10 cellular contexts compared by ENCODE assay signal in the genomic region with DNA sequence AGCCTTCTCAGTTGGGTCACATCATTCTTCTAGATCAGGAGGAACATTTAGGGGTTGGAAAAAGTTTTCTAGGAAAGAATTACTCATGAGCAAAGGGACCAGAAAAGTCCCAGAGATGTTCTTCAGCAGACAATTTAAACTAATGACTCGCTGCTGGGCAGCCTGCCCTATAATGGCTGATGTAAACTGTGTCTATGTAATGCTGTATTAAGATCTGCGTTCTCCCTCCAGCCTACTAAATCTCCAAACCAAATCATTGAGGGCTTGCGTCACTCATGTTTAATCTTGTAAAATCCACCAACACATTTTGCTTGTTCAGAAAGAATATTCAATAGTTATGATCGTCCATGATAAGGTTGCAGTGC.
DNase-seq lines count a peak whose midpoint lies in the region; TF ChIP-seq lines count a peak whose summit lies in the region.
"Had no signal": no experiment of that assay in that cellular context is flagged by ENCODE, and none has a peak within 500 bp of the region (broad histone marks: within the 10 kb centered on the region; RNA-seq: fewer than 3 reads in every experiment).

No MANE protein-coding gene starts in this region.

- H3K36me3 ChIP-seq in breast epithelium (no peaks in the 10 kb centered on the region), left ventricle myocardium inferior (no peaks in the 10 kb centered on the region), tibial nerve (peaks cover 0 to 4% (median 0%) of the 10 kb centered on the region in 3 donors)
- H3K36me3 ChIP-seq: ascending aorta had no signal

- H3K27me3 Mint-ChIP-seq in MCF 10A (ENCODE audit: insufficient read depth, unreplicated experiment) = no peaks in the 10 kb centered on the region
- no peaks in the 10 kb centered on the region for H3K27me3 Mint-ChIP-seq in activated T-helper 1 cell treated with anti-CD3 and anti-CD28 coated beads, Interleukin-12 subunit alpha, Interleukin-12 subunit beta, Interleukin-2, Interleukin-4 antibody, amounts not matched to agents 30 ng/mL and 10 ng/mL and 1 ng/mL, durations not matched to agents 14 hours and 24 hours and 36 hours (ENCODE audit: insufficient read depth)

- H3K4me3 Mint-ChIP-seq in MCF 10A (ENCODE audit: unreplicated experiment) = no peak overlapping the region
- peak overlapping the region; percentile 35 for H3K4me3 Mint-ChIP-seq in activated T-helper 1 cell treated with anti-CD3 and anti-CD28 coated beads, Interleukin-12 subunit alpha, Interleukin-12 subunit beta, Interleukin-2, Interleukin-4 antibody, amounts not matched to agents 30 ng/mL and 10 ng/mL and 1 ng/mL, durations not matched to agents 14 hours and 24 hours and 36 hours

- TF ChIP-seq POLR2A in breast epithelium (IDR thresholded peaks at IDR 0.05) = no peak
- no peak for TF ChIP-seq POLR2A in tibial nerve (IDR thresholded peaks at IDR 0.05)

- no peak overlapping the region for H3K27ac Mint-ChIP-seq in MCF 10A (ENCODE audit: low read depth, unreplicated experiment)
- H3K27ac Mint-ChIP-seq in activated T-helper 1 cell treated with anti-CD3 and anti-CD28 coated beads, Interleukin-12 subunit alpha, Interleukin-12 subunit beta, Interleukin-2, Interleukin-4 antibody, amounts not matched to agents 30 ng/mL and 10 ng/mL and 1 ng/mL, durations not matched to agents 14 hours and 24 hours and 36 hours = peak overlapping the region; percentile 99

- H3K4me1 ChIP-seq in breast epithelium = no peaks in the 10 kb centered on the region
- peaks cover 76% of the 10 kb centered on the region for H3K4me1 ChIP-seq in left ventricle myocardium inferior
- H3K4me1 ChIP-seq in tibial nerve = peaks cover 0 to 17% (median 7%) of the 10 kb centered on the region in 4 donors
- H3K4me1 ChIP-seq: ascending aorta had no signal

- BruUV-seq in MCF 10A (replicated peaks; lab: Mats Ljungman, UMichigan) = TSS peak; percentile 53

- WGBS in tibial nerve, 2 donors = 58 to 59% methylated on average over 4 of the region's 4 CpGs

- no peak for TF ChIP-seq CTCF in MCF 10A (IDR thresholded peaks at IDR 0.05; ENCODE audit: unreplicated experiment)
- TF ChIP-seq CTCF in breast epithelium (IDR thresholded peaks at IDR 0.05) = no peak
- TF ChIP-seq CTCF in left ventricle myocardium inferior (IDR thresholded peaks at IDR 0.05; ENCODE audit: borderline replicate concordance) = no peak
- no peak for TF ChIP-seq CTCF in tibial nerve (IDR thresholded peaks at IDR 0.05)
- no peak for TF ChIP-seq CTCF in GM10266 (IDR thresholded peaks at IDR 0.05; ENCODE audit: control insufficient read depth, insufficient read depth, low read depth, missing control alignments)

- DNase-seq in MCF 10A (ENCODE audit: unreplicated experiment) = peak; percentile 47
- no peak for DNase-seq in breast epithelium (ENCODE audit: low spot score in 2 of 2)
- DNase-seq in activated T-helper 1 cell treated with anti-CD3 and anti-CD28 coated beads, Interleukin-12 subunit alpha, Interleukin-12 subunit beta, Interleukin-2, Interleukin-4 antibody, amounts not matched to agents 30 ng/mL and 10 ng/mL and 1 ng/mL, durations not matched to agents 14 hours and 24 hours and 36 hours (ENCODE audit: low spot score) = no peak
- DNase-seq in left ventricle myocardium inferior = peak; percentile 41
- peak; percentile 96 for DNase-seq in stromal cell of bone marrow (ENCODE audit: low read depth)
- DNase-seq in tibial nerve (ENCODE audit: low spot score in 2 of 2) = no peak
- DNase-seq in GM10266 (ENCODE audit: extremely low spot score) = no peak
- DNase-seq in COR-L47 (lab: John Stamatoyannopoulos, UW) = no peak
- DNase-seq: NCI-H524 had no signal

- no peak for TF ChIP-seq EP300 in tibial nerve (IDR thresholded peaks at IDR 0.05)

- H3K27me3 ChIP-seq in breast epithelium (no peaks in the 10 kb centered on the region), left ventricle myocardium inferior (ENCODE audit: low read depth) (no peaks in the 10 kb centered on the region), tibial nerve (no peaks in the 10 kb centered on the region)
- H3K27me3 ChIP-seq: ascending aorta had no signal

- H3K4me1 Mint-ChIP-seq in MCF 10A (ENCODE audit: insufficient read depth, unreplicated experiment) = peaks cover 33% of the 10 kb centered on the region
- peaks cover 87% of the 10 kb centered on the region for H3K4me1 Mint-ChIP-seq in activated T-helper 1 cell treated with anti-CD3 and anti-CD28 coated beads, Interleukin-12 subunit alpha, Interleukin-12 subunit beta, Interleukin-2, Interleukin-4 antibody, amounts not matched to agents 30 ng/mL and 10 ng/mL and 1 ng/mL, durations not matched to agents 14 hours and 24 hours and 36 hours (ENCODE audit: low read depth)

- intact Hi-C loops in MCF 10A (cut with micrococcal nuclease) = no loop called here
- intact Hi-C loops in breast epithelium (cut with DNase I; ENCODE audit: low total_unique reads) = no loop called here
- intact Hi-C loops in activated T-helper 1 cell treated with anti-CD3 and anti-CD28 coated beads, Interleukin-12 subunit alpha, Interleukin-12 subunit beta, Interleukin-2, Interleukin-4 antibody, amounts not matched to agents 30 ng/mL and 10 ng/mL and 1 ng/mL, durations not matched to agents 14 hours and 24 hours and 36 hours (cut with micrococcal nuclease) = loop anchor here (2.0 kb wide), 1 partner anchor 38 kb away; no protein-coding TSS in a partner anchor
- intact Hi-C loops in left ventricle myocardium inferior (cut with micrococcal nuclease) = no loop called here

- CTCF ChIA-PET in MCF 10A (lab: Yijun Ruan, JAX) = no interaction called here

- POLR2A ChIA-PET in MCF 10A (lab: Yijun Ruan, JAX) = interaction anchor here (0.5 kb wide), 1 partner anchor 17 kb away, joined by 3 read pairs; no protein-coding TSS in a partner anchor

- H3K9me3 ChIP-seq in breast epithelium (no peaks in the 10 kb centered on the region), left ventricle myocardium inferior (replicated peaks) (no peaks in the 10 kb centered on the region), tibial nerve (no peaks in the 10 kb centered on the region)
- H3K9me3 ChIP-seq: ascending aorta had no signal

- H3K4me3 ChIP-seq in breast epithelium (no peak overlapping the region), left ventricle myocardium inferior (no peak overlapping the region), tibial nerve (no peak overlapping the region)
- H3K4me3 ChIP-seq: ascending aorta had no signal

- no peak overlapping the region for H3K27ac ChIP-seq in breast epithelium
- peak overlapping the region; percentile 79 for H3K27ac ChIP-seq in left ventricle myocardium inferior (replicated peaks)
- peak overlapping the region in 2 of 4 donors; percentile 47 to 65 for H3K27ac ChIP-seq in tibial nerve
- H3K27ac ChIP-seq: ascending aorta had no signal

- H3K9me3 Mint-ChIP-seq in MCF 10A (ENCODE audit: unreplicated experiment) = no peaks in the 10 kb centered on the region
- peaks cover 7% of the 10 kb centered on the region for H3K9me3 Mint-ChIP-seq in activated T-helper 1 cell treated with anti-CD3 and anti-CD28 coated beads, Interleukin-12 subunit alpha, Interleukin-12 subunit beta, Interleukin-2, Interleukin-4 antibody, amounts not matched to agents 30 ng/mL and 10 ng/mL and 1 ng/mL, durations not matched to agents 14 hours and 24 hours and 36 hours

- H3K36me3 Mint-ChIP-seq in MCF 10A (ENCODE audit: insufficient read depth, unreplicated experiment) = no peaks in the 10 kb centered on the region
- peaks cover 50% of the 10 kb centered on the region for H3K36me3 Mint-ChIP-seq in activated T-helper 1 cell treated with anti-CD3 and anti-CD28 coated beads, Interleukin-12 subunit alpha, Interleukin-12 subunit beta, Interleukin-2, Interleukin-4 antibody, amounts not matched to agents 30 ng/mL and 10 ng/mL and 1 ng/mL, durations not matched to agents 14 hours and 24 hours and 36 hours (ENCODE audit: low read depth)

Comparison
In these comparisons a context has a peak if more than half of its experiments do, and no peak if none do; other contexts are left out.
1. DNase-seq: peak in MCF 10A (single experiment), left ventricle myocardium inferior (single experiment) and stromal cell of bone marrow (single experiment); none in breast epithelium (0 of 2), activated T-helper 1 cell treated with anti-CD3 and anti-CD28 coated beads, Interleukin-12 subunit alpha, Interleukin-12 subunit beta, Interleukin-2, Interleukin-4 antibody, amounts not matched to agents 30 ng/mL and 10 ng/mL and 1 ng/mL, durations not matched to agents 14 hours and 24 hours and 36 hours (single experiment), tibial nerve (0 of 2), GM10266 (single experiment) and COR-L47 (single experiment).